1 cellular context compared by ENCODE assay signal in the genomic region with DNA sequence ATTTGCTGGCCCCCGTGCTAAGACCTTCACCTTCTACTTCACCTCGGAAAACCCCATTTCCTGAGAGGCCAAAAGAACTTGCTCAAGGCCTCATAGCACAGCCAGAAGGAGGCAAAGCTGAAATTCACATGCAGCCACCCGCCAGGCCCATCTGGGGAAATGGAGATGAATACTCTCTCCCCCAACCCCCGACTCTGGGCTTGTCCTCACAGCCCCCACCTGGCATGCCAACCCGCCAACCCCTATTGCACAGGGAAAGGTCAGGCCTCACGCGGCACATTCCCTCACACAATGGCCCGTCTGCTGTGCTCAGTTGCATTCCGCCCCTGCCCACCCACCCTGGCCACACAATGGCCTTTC.
TF ChIP-seq lines count a peak whose summit lies in the region.

No MANE protein-coding gene starts in this region.

TF ChIP-seq in H1, 55 proteins besides CTCF, POLR2A, EP300 and RAD21:
- TF ChIP-seq SIN3A (conservative IDR thresholded peaks at IDR 0.05 in 1 of 2, IDR thresholded peaks at IDR 0.05 in 1 of 2; ENCODE audit: low read depth in 1 of 2, low read length in 2 of 2): no peak
- peak; percentile 69; the same call in 1 of the 2 replicates for TF ChIP-seq POLR2AphosphoS5 (IDR thresholded peaks at IDR 0.05; ENCODE audit: low read depth, low read length)
- TF ChIP-seq YY1 (IDR thresholded peaks at IDR 0.05; ENCODE audit: low read depth, low read length): peak; percentile 33; the same call in 1 of the 2 replicates
- TF ChIP-seq CHD2 (IDR thresholded peaks at IDR 0.05; ENCODE audit: low read length): no peak
- TF ChIP-seq TEAD4 (IDR thresholded peaks at IDR 0.05; ENCODE audit: low read depth, low read length): peak; percentile 67; the same call in 1 of the 2 replicates
- TF ChIP-seq ASH2L (IDR thresholded peaks at IDR 0.05; ENCODE audit: low read length): peak; percentile 33
- no peak for TF ChIP-seq NRF1 (IDR thresholded peaks at IDR 0.05; ENCODE audit: low read depth, low read length)
- peak; percentile 64; the same call in 1 of the 2 replicates for TF ChIP-seq TCF12 (IDR thresholded peaks at IDR 0.05; ENCODE audit: low read depth, low read length)
- peak; percentile 76 for TF ChIP-seq SP1 (IDR thresholded peaks at IDR 0.05; ENCODE audit: low read depth, low read length)
- TF ChIP-seq TAF1 (IDR thresholded peaks at IDR 0.05; ENCODE audit: low read depth, low read length): 0 out of 2 replicates have a peak, but pooled peaks have one; percentile 43
- TF ChIP-seq, protein P1, sequence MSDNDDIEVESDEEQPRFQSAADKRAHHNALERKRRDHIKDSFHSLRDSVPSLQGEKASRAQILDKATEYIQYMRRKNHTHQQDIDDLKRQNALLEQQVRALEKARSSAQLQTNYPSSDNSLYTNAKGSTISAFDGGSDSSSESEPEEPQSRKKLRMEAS (IDR thresholded peaks at IDR 0.05): peak; percentile 46
- no peak for TF ChIP-seq POU5F1 (IDR thresholded peaks at IDR 0.05; ENCODE audit: low read depth, low read length)
